In the genomic region with DNA sequence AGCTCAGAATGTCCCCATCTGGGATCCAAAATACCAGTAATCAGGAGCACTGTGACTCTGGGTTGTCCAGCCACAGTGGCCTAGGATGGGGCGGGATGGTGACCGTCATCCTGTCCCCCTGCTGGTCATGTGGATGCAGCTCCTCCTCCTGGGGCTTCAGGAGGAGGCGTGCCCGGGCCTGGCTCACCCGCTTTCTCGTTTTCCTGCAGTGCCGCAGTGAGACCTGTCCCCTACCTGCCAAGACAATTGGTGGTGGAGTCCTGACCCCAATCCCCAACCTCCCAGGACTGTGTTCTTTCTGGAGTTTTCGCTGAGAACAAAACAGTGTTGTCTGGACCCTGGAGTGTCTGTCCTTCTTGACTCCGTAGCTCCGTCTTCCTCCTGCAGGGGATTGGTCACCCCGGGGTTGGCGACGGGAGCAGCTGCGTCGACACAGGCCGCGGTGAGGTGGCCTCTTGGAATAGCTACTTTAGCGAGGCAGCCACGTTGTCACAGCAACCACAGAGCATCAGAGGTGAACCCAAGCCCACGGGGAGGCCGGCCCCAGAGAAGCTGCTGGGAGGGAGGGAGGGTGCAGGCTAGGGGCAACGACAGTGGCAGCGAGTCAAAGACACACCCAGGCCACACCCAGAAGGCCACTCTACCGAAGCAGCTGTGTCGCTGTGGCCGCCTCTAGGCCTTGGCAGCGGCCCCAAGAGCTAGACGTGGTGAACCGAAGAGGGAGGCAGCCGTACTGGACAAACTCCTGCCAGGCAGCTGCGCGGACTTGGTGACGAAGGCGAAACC, we compare ENCODE assay signal across 11 cellular contexts. TPM values are rescaled to one million over a fixed set of nuclear protein-coding genes. Genes with fewer than 3 reads are reported as not detected.
A peak's percentile ranks its signal among the peaks of the same experiment; 100 is the strongest.
DNase-seq lines count a peak whose midpoint lies in the region; ATAC-seq and TF ChIP-seq lines count a peak whose summit lies in the region.
"Had no signal": no experiment of that assay in that cellular context is flagged by ENCODE, and none has a peak within 500 bp of the region (broad histone marks: within the 10 kb centered on the region; RNA-seq: fewer than 3 reads in every experiment).

No MANE protein-coding gene starts in this region.

- POLR2A ChIA-PET in Caco-2 (lab: Charles Lee) (no interaction called here), T-cell (lab: Charles Lee) (no interaction called here)

- CTCF ChIA-PET in Caco-2 (lab: Charles Lee) (interaction anchor here (0.6 to 2.9 kb wide), 4 partner anchors 13 to 261 kb away, joined by 3 to 18 read pairs (median 4); no protein-coding TSS in a partner anchor), T-cell (lab: Charles Lee) (interaction anchor here in 1 of 2 donors (0.6 kb wide), 1 partner anchor 1279 kb away, joined by 3 read pairs; no protein-coding TSS in a partner anchor)

- no peak for ATAC-seq in HG03196 (IDR thresholded peaks at IDR 0.05; ENCODE audit: unreplicated experiment)
- no peak for ATAC-seq in T-cell (replicated peaks in 1 of 4)
- ATAC-seq in HG03565 (IDR thresholded peaks at IDR 0.05; ENCODE audit: unreplicated experiment): no peak
- ATAC-seq: activated naive CD8-positive, alpha-beta T cell treated with anti-CD3 and anti-CD28 coated beads, Interleukin-2, amount 50 U/mL, for 24 hours had no signal

- H3K36me3 ChIP-seq in Caco-2 (ENCODE audit: control insufficient read depth, insufficient read depth, low read length): no peaks in the 10 kb centered on the region
- H3K36me3 ChIP-seq: HAP-1, sigmoid colon had no signal

- no peaks in the 10 kb centered on the region for H3K9me3 Mint-ChIP-seq in Caco-2 (ENCODE audit: unreplicated experiment)
- H3K9me3 Mint-ChIP-seq in T-cell: no peaks in the 10 kb centered on the region
- H3K9me3 Mint-ChIP-seq: activated naive CD8-positive, alpha-beta T cell treated with anti-CD3 and anti-CD28 coated beads, Interleukin-2, amount 50 U/mL, for 24 hours had no signal

- DNase-seq in Caco-2 (peak in 1 of 2 experiments; percentile 57), MV-4-11 (lab: John Stamatoyannopoulos, UW) (peak; percentile 16), astrocyte of the hippocampus (ENCODE audit: low read depth, low spot score) (peak; percentile 38), mucosa of gallbladder (ENCODE audit: low spot score) (peak; percentile 34), HuH-7.5 (ENCODE audit: low spot score) (no peak), T-cell (no peak)
- DNase-seq: activated naive CD8-positive, alpha-beta T cell treated with anti-CD3 and anti-CD28 coated beads, Interleukin-2, amount 50 U/mL, for 24 hours; sigmoid colon had no signal

- H3K27ac Mint-ChIP-seq in Caco-2 (ENCODE audit: unreplicated experiment) (no peak overlapping the region), T-cell (no peak overlapping the region)
- H3K27ac Mint-ChIP-seq: activated naive CD8-positive, alpha-beta T cell treated with anti-CD3 and anti-CD28 coated beads, Interleukin-2, amount 50 U/mL, for 24 hours had no signal

- H3K4me1 ChIP-seq in Caco-2: peaks cover 12% of the 10 kb centered on the region
- H3K4me1 ChIP-seq: HAP-1, sigmoid colon had no signal

- TF ChIP-seq CTCF in Caco-2 (IDR thresholded peaks at IDR 0.05; ENCODE audit: insufficient read depth in 1 of 2, low read depth in 1 of 2, low read length in 1 of 2, severe bottlenecking in 1 of 2, unreplicated experiment in 1 of 2): peak; percentile 42 to 54

- no peak overlapping the region for H3K4me3 ChIP-seq in Caco-2 (ENCODE audit: low read depth, low read length)
- H3K4me3 ChIP-seq: HAP-1, sigmoid colon had no signal

- H3K4me3 Mint-ChIP-seq in Caco-2 (ENCODE audit: unreplicated experiment) (no peak overlapping the region), T-cell (no peak overlapping the region)
- H3K4me3 Mint-ChIP-seq: activated naive CD8-positive, alpha-beta T cell treated with anti-CD3 and anti-CD28 coated beads, Interleukin-2, amount 50 U/mL, for 24 hours had no signal

- no peaks in the 10 kb centered on the region for H3K27me3 Mint-ChIP-seq in Caco-2 (ENCODE audit: insufficient read depth, unreplicated experiment)
- peaks cover 25 to 26% of the 10 kb centered on the region in 2 donors for H3K27me3 Mint-ChIP-seq in T-cell

- intact Hi-C loops in Caco-2 (cut with micrococcal nuclease; ENCODE audit: unreplicated experiment): no loop called here

- no peaks in the 10 kb centered on the region for H3K9me3 ChIP-seq in Caco-2
- H3K9me3 ChIP-seq: HAP-1, sigmoid colon had no signal

- H3K36me3 Mint-ChIP-seq in Caco-2 (ENCODE audit: insufficient read depth, unreplicated experiment): no peaks in the 10 kb centered on the region
- no peaks in the 10 kb centered on the region for H3K36me3 Mint-ChIP-seq in T-cell

- BruUV-seq in Caco-2 (replicated peaks; lab: Mats Ljungman, UMichigan): no TSS peak

- H3K4me1 Mint-ChIP-seq in Caco-2 (ENCODE audit: low read depth, unreplicated experiment) (peaks cover 5% of the 10 kb centered on the region), T-cell (peaks cover 0 to 3% (median 3%) of the 10 kb centered on the region in 3 donors)

- no peaks in the 10 kb centered on the region for H3K27me3 ChIP-seq in Caco-2 (replicated peaks; ENCODE audit: control insufficient read depth, insufficient read depth, low read length)

RNA-seq across cellular contexts. Expression of a gene that starts 10.1 kb away (rescaled TPM):
- 42.9 and 46.3 TPM in 2 replicates for total RNA-seq in Caco-2 (2022)
- total RNA-seq in mucosa of gallbladder: 182 TPM
- 10 to 100 TPM; 83.7 to 98.1 (median 89.7) TPM for total RNA-seq in T-cell

RNA-seq across cellular contexts. Expression of a gene that starts 10.5 kb away (rescaled TPM):
- total RNA-seq in Caco-2 (2022): 1.4 and 1.5 TPM in 2 replicates
- total RNA-seq in mucosa of gallbladder: 5.0 TPM
- 1 to 10 TPM in 1 of 5 donors, under 1 TPM in 3, not detected in 1; 0.60 to 1.2 (median 0.67) TPM for total RNA-seq in T-cell

RNA-seq across cellular contexts. Expression of a gene that starts 33.5 kb away (rescaled TPM):
- total RNA-seq in Caco-2 (2022) (0.91 and 1.6 TPM in 2 replicates), mucosa of gallbladder (not detected), T-cell (under 1 TPM in 2 of 5 donors, not detected in 3; 0.28 to 0.38 TPM)
- total RNA-seq: sigmoid colon had no signal

RNA-seq across cellular contexts. Expression of a gene that starts 44.8 kb away (rescaled TPM):
- total RNA-seq in Caco-2 (2022): 27.7 and 27.9 TPM in 2 replicates
- total RNA-seq in mucosa of gallbladder: 57.3 TPM
- total RNA-seq in T-cell: 10 to 100 TPM; 15.4 to 45.7 (median 40.6) TPM

RNA-seq across cellular contexts. Expression of a gene that starts 47.4 kb away (rescaled TPM):
- total RNA-seq in Caco-2 (2022) (0.50 and 0.51 TPM in 2 replicates), mucosa of gallbladder (1.8 TPM), T-cell (1 to 10 TPM in 4 of 5 donors, under 1 TPM in 1; 0.72 to 9.7 (median 4.1) TPM)

Comparison
In these comparisons a context has a peak if more than half of its experiments do, and no peak if none do; other contexts are left out.
1. DNase-seq: peak in MV-4-11 (single experiment), astrocyte of the hippocampus (single experiment) and mucosa of gallbladder (single experiment); none in HuH-7.5 (single experiment) and T-cell (0 of 34).